8 cellular contexts compared by ENCODE assay signal in genomic region chr6:18277181-18278006, GRCh38. TPM values are rescaled to one million over a fixed set of nuclear protein-coding genes. Genes with fewer than 3 reads are reported as not detected.
DNase-seq lines count a peak whose midpoint lies in the region; ATAC-seq lines count a peak whose summit lies in the region.

No MANE protein-coding gene starts in this region.

- H3K9ac ChIP-seq in Karpas-422 (ENCODE audit: low read length), result no peak overlapping the region

- no peak overlapping the region for H3K27ac ChIP-seq in Karpas-422 (ENCODE audit: low read length)

- no peak overlapping the region for H2AFZ ChIP-seq in Karpas-422 (ENCODE audit: low read length)

- no peaks in the 10 kb centered on the region for H3K79me2 ChIP-seq in Karpas-422 (ENCODE audit: low read length)

- no peak overlapping the region for H3K4me2 ChIP-seq in Karpas-422 (ENCODE audit: low read depth, low read length, poor library complexity, severe bottlenecking)

- no peaks in the 10 kb centered on the region for H4K20me1 ChIP-seq in Karpas-422 (ENCODE audit: insufficient read depth, low read depth, low read length)

- H3K4me3 Mint-ChIP-seq in effector memory CD8-positive, alpha-beta T cell, result peak overlapping the region; percentile 7 to 25
- H3K4me3 Mint-ChIP-seq in naive B cell, result peak overlapping the region in 6 of 8 donors; percentile 38 to 64 (median 51)

- ATAC-seq in effector memory CD8-positive, alpha-beta T cell (replicated peaks), result no peak
- ATAC-seq in naive B cell (ENCODE audit: low read depth in 2 of 2) (no peak), HG02678 (IDR thresholded peaks at IDR 0.05; ENCODE audit: unreplicated experiment) (no peak), GM21381 (IDR thresholded peaks at IDR 0.05; ENCODE audit: unreplicated experiment) (no peak)

- peaks cover 0 to 3% of the 10 kb centered on the region in 2 donors for H3K4me1 Mint-ChIP-seq in effector memory CD8-positive, alpha-beta T cell (ENCODE audit: low read depth in 2 of 2)
- peaks cover 4 to 15% (median 9%) of the 10 kb centered on the region in 3 donors for H3K4me1 Mint-ChIP-seq in naive B cell

- H3K4me1 ChIP-seq in Karpas-422 (ENCODE audit: low read length), result peaks cover 18% of the 10 kb centered on the region

- no peaks in the 10 kb centered on the region for H3K36me3 Mint-ChIP-seq in effector memory CD8-positive, alpha-beta T cell (ENCODE audit: insufficient read depth)
- no peaks in the 10 kb centered on the region for H3K36me3 Mint-ChIP-seq in naive B cell

- H3K27ac Mint-ChIP-seq in effector memory CD8-positive, alpha-beta T cell, result no peak overlapping the region
- no peak overlapping the region for H3K27ac Mint-ChIP-seq in naive B cell

- H3K9me3 ChIP-seq in Karpas-422 (ENCODE audit: low read length), result no peaks in the 10 kb centered on the region

- H3K27me3 Mint-ChIP-seq in effector memory CD8-positive, alpha-beta T cell, result peaks cover 44 to 71% of the 10 kb centered on the region in 2 donors
- peaks cover 55 to 61% (median 60%) of the 10 kb centered on the region in 3 donors for H3K27me3 Mint-ChIP-seq in naive B cell

- H3K4me3 ChIP-seq in Karpas-422 (ENCODE audit: low read length), result no peak overlapping the region

- no peaks in the 10 kb centered on the region for H3K36me3 ChIP-seq in Karpas-422 (ENCODE audit: insufficient read depth, low read length)

- H3K9me3 Mint-ChIP-seq in effector memory CD8-positive, alpha-beta T cell, result no peaks in the 10 kb centered on the region
- H3K9me3 Mint-ChIP-seq in naive B cell, result no peaks in the 10 kb centered on the region

- DNase-seq in AG20443 (ENCODE audit: low spot score) (peak; percentile 56), M059J (ENCODE audit: low read depth) (peak; percentile 44), naive B cell (no peak), Karpas-422 (no peak), NCI-H1694 (lab: John Stamatoyannopoulos, UW) (no peak)
- no peak for DNase-seq in effector memory CD8-positive, alpha-beta T cell

- no peaks in the 10 kb centered on the region for H3K9me2 ChIP-seq in Karpas-422 (replicated peaks; ENCODE audit: insufficient read depth, low read length)

- no peaks in the 10 kb centered on the region for H3K27me3 ChIP-seq in Karpas-422 (ENCODE audit: low read length)

RNA-seq across cellular contexts. Expression of gene DEK, which starts 13.1 kb away (rescaled TPM):
- 326 and 338 TPM in 2 replicates for total RNA-seq in M059J (2014; rRNA removed; shearing (Covaris generic))
- polyA plus RNA-seq in naive B cell (ENCODE audit: low read depth in 6 of 6), result 10 to 100 TPM; 32.5 to 61.2 (median 52.2) TPM
- total RNA-seq in Karpas-422 (2014; rRNA removed; shearing (Covaris generic); ENCODE audit: low replicate concordance), result 154 and 156 TPM in 2 replicates

Comparison
In these comparisons a context has a peak if more than half of its experiments do, and no peak if none do; other contexts are left out.
1. DNase-seq: peak in AG20443 (single experiment) and M059J (single experiment); none in effector memory CD8-positive, alpha-beta T cell (0 of 3), naive B cell (single experiment), Karpas-422 (single experiment) and NCI-H1694 (single experiment).